In genomic region chrX:56233100-56233499, GRCh38 we compare ENCODE assay signal across 8 cellular contexts. TPM values are rescaled to one million over a fixed set of nuclear protein-coding genes. Genes with fewer than 3 reads are reported as not detected.
DNase-seq lines count a peak whose midpoint lies in the region; ATAC-seq and TF ChIP-seq lines count a peak whose summit lies in the region.

No MANE protein-coding gene starts in this region.

- peak overlapping the region in 1 of 2 donors; percentile 44 for H3K4me3 ChIP-seq in CD4-positive, alpha-beta memory T cell (ENCODE audit: low read length in 2 of 2)
- H3K4me3 ChIP-seq in NT2/D1 (ENCODE audit: insufficient read length, low read depth) (peak overlapping the region; percentile 65), neural cell (ENCODE audit: low read length) (peak overlapping the region; percentile 54)

- no peak for TF ChIP-seq CTCF in neural cell (IDR thresholded peaks at IDR 0.05; ENCODE audit: poor library complexity, severe bottlenecking)

- H3K9me3 Mint-ChIP-seq in CD4-positive, alpha-beta memory T cell = no peaks in the 10 kb centered on the region

- no peaks in the 10 kb centered on the region for H3K27me3 ChIP-seq in CD4-positive, alpha-beta memory T cell (ENCODE audit: insufficient read depth, low read length)
- H3K27me3 ChIP-seq in NT2/D1 (ENCODE audit: insufficient read depth, insufficient read length) (no peaks in the 10 kb centered on the region), neural cell (ENCODE audit: insufficient read depth, low read depth, low read length) (no peaks in the 10 kb centered on the region)

- ATAC-seq in esophagus mucosa = peak; percentile 43
- ATAC-seq in GM18907 (IDR thresholded peaks at IDR 0.05; ENCODE audit: unreplicated experiment) = no peak

- no peak for DNase-seq in CD4-positive, alpha-beta memory T cell
- DNase-seq in NT2/D1 (ENCODE audit: low read depth, low spot score) = no peak
- no peak for DNase-seq in SIG-M5 treated with dmso at 0.1 percent for 504 hours (lab: John Stamatoyannopoulos, UW; ENCODE audit: unreplicated experiment)
- no peak for DNase-seq in NCI-H2107 treated with DMSO at 0.1 percent for 48 hours (lab: John Stamatoyannopoulos, UW; ENCODE audit: unreplicated experiment)
- no peak for DNase-seq in inferior parietal cortex (ENCODE audit: extremely low spot score)

- peak overlapping the region; percentile 84 to 90 (median 86) for H3K4me3 Mint-ChIP-seq in CD4-positive, alpha-beta memory T cell

- no peaks in the 10 kb centered on the region for H3F3A ChIP-seq in neural cell (ENCODE audit: insufficient read depth, low read length, poor library complexity, severe bottlenecking)

- peaks cover 11% of the 10 kb centered on the region for H3K4me1 ChIP-seq in CD4-positive, alpha-beta memory T cell (ENCODE audit: insufficient read depth, low read length)
- no peaks in the 10 kb centered on the region for H3K4me1 ChIP-seq in NT2/D1 (ENCODE audit: insufficient read depth, insufficient read length)

- peak overlapping the region; percentile 10 to 84 (median 47) for H3K27ac Mint-ChIP-seq in CD4-positive, alpha-beta memory T cell

- no peaks in the 10 kb centered on the region for H3K9me3 ChIP-seq in CD4-positive, alpha-beta memory T cell (ENCODE audit: control insufficient read depth in 1 of 2, low read length in 2 of 2)
- H3K9me3 ChIP-seq in NT2/D1 (ENCODE audit: insufficient read depth, low read length) (no peaks in the 10 kb centered on the region), neural cell (ENCODE audit: low read length) (no peaks in the 10 kb centered on the region)

- H3K9ac ChIP-seq in NT2/D1 (ENCODE audit: insufficient read length, low read depth) (peak overlapping the region; percentile 80), neural cell (ENCODE audit: low read length) (no peak overlapping the region)

- POLR2A ChIA-PET in CD4-positive, alpha-beta memory T cell (lab: Charles Lee; ENCODE audit: partially characterized antibody) = interaction anchor here (1.4 to 1.9 kb wide), 2 partner anchors 331 to 516 kb away, joined by 3 to 5 read pairs; partner anchors contain the start of genes RRAGB and UBQLN2

- no peak overlapping the region for H2AFZ ChIP-seq in neural cell (ENCODE audit: low read depth, low read length)

- H3K4me2 ChIP-seq in neural cell (ENCODE audit: low read length) = no peak overlapping the region

- no peaks in the 10 kb centered on the region for H3K79me2 ChIP-seq in neural cell (replicated peaks; ENCODE audit: insufficient read depth, low read length)

- CTCF ChIA-PET in CD4-positive, alpha-beta memory T cell (lab: Charles Lee; ENCODE audit: partially characterized antibody) = interaction anchor here (3.1 kb wide), 1 partner anchor 15 kb away, joined by 12 read pairs; no protein-coding TSS in a partner anchor

- intact Hi-C loops in CD4-positive, alpha-beta memory T cell (cut with micrococcal nuclease) = loop anchor here (2.0 to 5.0 kb wide), 2 partner anchors 16 to 326 kb away; no protein-coding TSS in a partner anchor

- H4K20me1 ChIP-seq in neural cell (ENCODE audit: insufficient read depth) = no peaks in the 10 kb centered on the region

- H3K27me3 Mint-ChIP-seq in CD4-positive, alpha-beta memory T cell = no peaks in the 10 kb centered on the region

- no peak for TF ChIP-seq RAD21 in neural cell (conservative IDR thresholded peaks at IDR 0.05)

- peak overlapping the region; percentile 31 for H3K27ac ChIP-seq in CD4-positive, alpha-beta memory T cell (ENCODE audit: low read depth, low read length)
- no peak overlapping the region for H3K27ac ChIP-seq in neural cell (ENCODE audit: low read length)

- H3K9me2 ChIP-seq in neural cell (ENCODE audit: insufficient read depth, low read length) = no peaks in the 10 kb centered on the region

- TF ChIP-seq EP300 in neural cell (conservative IDR thresholded peaks at IDR 0.05; ENCODE audit: poor library complexity, severe bottlenecking) = no peak

- no peaks in the 10 kb centered on the region for H3K36me3 ChIP-seq in CD4-positive, alpha-beta memory T cell (ENCODE audit: insufficient read depth, low read length)
- H3K36me3 ChIP-seq in NT2/D1 (ENCODE audit: insufficient read depth, insufficient read length, low read length) (no peaks in the 10 kb centered on the region), neural cell (ENCODE audit: insufficient read depth, low read length) (no peaks in the 10 kb centered on the region)

- H3K4me1 Mint-ChIP-seq in CD4-positive, alpha-beta memory T cell = peaks cover 12 to 32% (median 25%) of the 10 kb centered on the region in 4 donors

- no peaks in the 10 kb centered on the region for H3K36me3 Mint-ChIP-seq in CD4-positive, alpha-beta memory T cell

TF ChIP-seq in neural cell, 6 proteins besides CTCF, POLR2A, EP300 and RAD21:
- TF ChIP-seq POLR2AphosphoS5 (IDR thresholded peaks at IDR 0.05) (no peak), MXI1 (conservative IDR thresholded peaks at IDR 0.05; ENCODE audit: poor library complexity, severe bottlenecking) (no peak), TAF1 (IDR thresholded peaks at IDR 0.05; ENCODE audit: low read depth) (no peak), REST (IDR thresholded peaks at IDR 0.05; ENCODE audit: borderline replicate concordance) (no peak), EZH2 (IDR thresholded peaks at IDR 0.05; ENCODE audit: borderline replicate concordance, insufficient read depth, low read length, poor library complexity, severe bottlenecking) (no peak), SMC3 (conservative IDR thresholded peaks at IDR 0.05; ENCODE audit: poor library complexity) (no peak)

RNA-seq across cellular contexts. Expression of gene KLF8, which starts 0.9 kb away (rescaled TPM):
- total RNA-seq in CD4-positive, alpha-beta memory T cell = 1 to 10 TPM; 5.4 to 7.0 TPM
- polyA plus RNA-seq in CD4-positive, alpha-beta memory T cell = 1 to 10 TPM; 3.7 to 4.1 TPM
- 23.2 TPM for total RNA-seq in esophagus mucosa
- 1.8 and 4.1 TPM in 2 replicates for polyA plus RNA-seq in neural cell
- polyA minus RNA-seq in neural cell = 6.6 and 9.0 TPM in 2 replicates
